8 cellular contexts compared by ENCODE assay signal in genomic region chr1:62841587-62842169, GRCh38. TPM values are rescaled to one million over a fixed set of nuclear protein-coding genes. Genes with fewer than 3 reads are reported as not detected.
DNase-seq lines count a peak whose midpoint lies in the region; ATAC-seq and TF ChIP-seq lines count a peak whose summit lies in the region.

No MANE protein-coding gene starts in this region.

- H3K23ac ChIP-seq in mesendoderm (ENCODE audit: low read length), result no peak overlapping the region

- H3K27ac ChIP-seq in PC-9 (no peak overlapping the region), mesendoderm (ENCODE audit: low read depth, low read length) (no peak overlapping the region)

- no peak overlapping the region for H3K4ac ChIP-seq in mesendoderm (ENCODE audit: low read depth, low read length)

- no peaks in the 10 kb centered on the region for H4K20me1 ChIP-seq in PC-9 (ENCODE audit: insufficient read depth)

- H3K79me1 ChIP-seq in mesendoderm (ENCODE audit: low read length), result no peaks in the 10 kb centered on the region

- BruUV-seq in PC-9 (replicated peaks; lab: Mats Ljungman, UMichigan), result no TSS peak

- intact Hi-C loops in PC-9 (cut with micrococcal nuclease; ENCODE audit: unreplicated experiment), result loop anchor here (1.0 to 5.0 kb wide), 2 partner anchors 600 to 696 kb away; no protein-coding TSS in a partner anchor
- intact Hi-C loops in activated T-helper 2 cell treated with anti-CD3 and anti-CD28 coated beads, Interferon-gamma antibody, Interleukin-2, Interleukin-4, amounts not matched to agents 10 μg/mL and 5 μg/mL and 100 μg/mL, durations not matched to agents 14 hours and 24 hours and 36 hours (cut with micrococcal nuclease), result no loop called here

- H3K9me3 ChIP-seq in PC-9 (ENCODE audit: insufficient read depth, low read depth), result no peaks in the 10 kb centered on the region

- no peak overlapping the region for H4K8ac ChIP-seq in mesendoderm (ENCODE audit: low read depth, low read length)

- H3K27me3 ChIP-seq in PC-9 (ENCODE audit: insufficient read depth, low read depth) (no peaks in the 10 kb centered on the region), mesendoderm (ENCODE audit: insufficient read depth, low read length, poor library complexity) (no peaks in the 10 kb centered on the region)

- H3K18ac ChIP-seq in mesendoderm (ENCODE audit: low read length), result no peak overlapping the region

- H4K5ac ChIP-seq in mesendoderm (ENCODE audit: low read length), result no peak overlapping the region

- no peaks in the 10 kb centered on the region for H3K36me3 ChIP-seq in PC-9 (ENCODE audit: low read depth)
- no peaks in the 10 kb centered on the region for H3K36me3 ChIP-seq in mesendoderm (ENCODE audit: control insufficient read depth, insufficient read depth, low read length)

- POLR2A ChIA-PET in PC-9 (lab: Charles Lee; ENCODE audit: unreplicated experiment), result no interaction called here

- H3K9me3 Mint-ChIP-seq in activated T-helper 2 cell treated with anti-CD3 and anti-CD28 coated beads, Interferon-gamma antibody, Interleukin-2, Interleukin-4, amounts not matched to agents 10 μg/mL and 5 μg/mL and 100 μg/mL, durations not matched to agents 14 hours and 24 hours and 36 hours, result no peaks in the 10 kb centered on the region

- no peak overlapping the region for H2BK5ac ChIP-seq in mesendoderm (ENCODE audit: low read length)

- no peak overlapping the region for H3K4me3 ChIP-seq in LNCaP clone FGC (ENCODE audit: low read depth, low read length)
- H3K4me3 ChIP-seq in PC-9, result no peak overlapping the region
- H3K4me3 ChIP-seq in mesendoderm (ENCODE audit: low read length), result no peak overlapping the region

- H2AFZ ChIP-seq in PC-9, result no peak overlapping the region

- no peak overlapping the region for H2AK5ac ChIP-seq in mesendoderm (ENCODE audit: low read length)

- H3K79me2 ChIP-seq in PC-9 (ENCODE audit: low read depth) (no peaks in the 10 kb centered on the region), mesendoderm (ENCODE audit: control insufficient read depth, insufficient read depth, low read length) (no peaks in the 10 kb centered on the region)

- H3K9me2 ChIP-seq in PC-9 (ENCODE audit: insufficient read depth), result no peaks in the 10 kb centered on the region

- H3K4me2 ChIP-seq in PC-9 (no peak overlapping the region), mesendoderm (ENCODE audit: low read length) (no peak overlapping the region)

- no peaks in the 10 kb centered on the region for H3K36me3 Mint-ChIP-seq in activated T-helper 2 cell treated with anti-CD3 and anti-CD28 coated beads, Interferon-gamma antibody, Interleukin-2, Interleukin-4, amounts not matched to agents 10 μg/mL and 5 μg/mL and 100 μg/mL, durations not matched to agents 14 hours and 24 hours and 36 hours (ENCODE audit: low read depth)

- no peak overlapping the region for H3K9ac ChIP-seq in mesendoderm (ENCODE audit: low read length)

- WGBS in mesendoderm (ENCODE audit: extremely low coverage, insufficient coverage, low lambda C conversion rate), result 100% methylated on average over 1 of the region's 3 CpGs

- H3K4me3 Mint-ChIP-seq in activated T-helper 2 cell treated with anti-CD3 and anti-CD28 coated beads, Interferon-gamma antibody, Interleukin-2, Interleukin-4, amounts not matched to agents 10 μg/mL and 5 μg/mL and 100 μg/mL, durations not matched to agents 14 hours and 24 hours and 36 hours (ENCODE audit: low read depth), result no peak overlapping the region

- CTCF ChIA-PET in PC-9 (lab: Charles Lee), result interaction anchor here (0.6 to 0.7 kb wide), 3 partner anchors 14 to 342 kb away, joined by 3 to 4 read pairs (median 3); no protein-coding TSS in a partner anchor

- TF ChIP-seq CTCF in LNCaP clone FGC (IDR thresholded peaks at IDR 0.05; ENCODE audit: control insufficient read depth, extremely low read depth, insufficient read depth) (peak; percentile 58), PC-9 (conservative IDR thresholded peaks at IDR 0.05) (peak; percentile 83)

- H3K4me1 ChIP-seq in PC-9 (replicated peaks; ENCODE audit: insufficient read depth) (no peaks in the 10 kb centered on the region), mesendoderm (ENCODE audit: control insufficient read depth, low read depth, low read length) (no peaks in the 10 kb centered on the region)

- ATAC-seq in GM19351 (IDR thresholded peaks at IDR 0.05; ENCODE audit: unreplicated experiment) (peak; percentile 85), GM21360 (IDR thresholded peaks at IDR 0.05; ENCODE audit: unreplicated experiment) (no peak)

- no peak overlapping the region for H2BK15ac ChIP-seq in mesendoderm (replicated peaks; ENCODE audit: low read depth)

- H3K27ac Mint-ChIP-seq in activated T-helper 2 cell treated with anti-CD3 and anti-CD28 coated beads, Interferon-gamma antibody, Interleukin-2, Interleukin-4, amounts not matched to agents 10 μg/mL and 5 μg/mL and 100 μg/mL, durations not matched to agents 14 hours and 24 hours and 36 hours, result no peak overlapping the region

- no peak overlapping the region for H3K56ac ChIP-seq in mesendoderm (ENCODE audit: low read length)

- no peaks in the 10 kb centered on the region for H3K27me3 Mint-ChIP-seq in activated T-helper 2 cell treated with anti-CD3 and anti-CD28 coated beads, Interferon-gamma antibody, Interleukin-2, Interleukin-4, amounts not matched to agents 10 μg/mL and 5 μg/mL and 100 μg/mL, durations not matched to agents 14 hours and 24 hours and 36 hours (ENCODE audit: low read depth)

- DNase-seq in DMS153 treated with DMSO at 0.1 percent for 48 hours (lab: John Stamatoyannopoulos, UW; ENCODE audit: unreplicated experiment), result peak; percentile 59
- peak; percentile 51 for DNase-seq in LNCaP clone FGC (ENCODE audit: low read depth)
- DNase-seq in PC-9, result peak in 1 of 2 experiments; percentile 46
- peak; percentile 61 to 72 for DNase-seq in dermis microvascular lymphatic vessel endothelial cell (ENCODE audit: low read depth in 2 of 2)
- DNase-seq in mesendoderm, result peak; percentile 58
- no peak for DNase-seq in activated T-helper 2 cell treated with anti-CD3 and anti-CD28 coated beads, Interferon-gamma antibody, Interleukin-2, Interleukin-4, amounts not matched to agents 10 μg/mL and 5 μg/mL and 100 μg/mL, durations not matched to agents 14 hours and 24 hours and 36 hours (ENCODE audit: low spot score)

- H2BK120ac ChIP-seq in mesendoderm (ENCODE audit: low read depth, low read length), result no peak overlapping the region

- H3K4me1 Mint-ChIP-seq in activated T-helper 2 cell treated with anti-CD3 and anti-CD28 coated beads, Interferon-gamma antibody, Interleukin-2, Interleukin-4, amounts not matched to agents 10 μg/mL and 5 μg/mL and 100 μg/mL, durations not matched to agents 14 hours and 24 hours and 36 hours (ENCODE audit: low read depth), result no peaks in the 10 kb centered on the region

- H3F3A ChIP-seq in PC-9 (ENCODE audit: insufficient read depth, low read depth), result no peaks in the 10 kb centered on the region

RNA-seq across cellular contexts. Expression of gene ATG4C, which starts 57.7 kb away (rescaled TPM):
- 7.5 and 13.8 TPM in 2 replicates for total RNA-seq in PC-9 (2021)
- 3.0 and 4.1 TPM in 2 replicates for total RNA-seq in dermis microvascular lymphatic vessel endothelial cell
- polyA plus RNA-seq in mesendoderm (2013, experiment 1 of 2), result 8.4 TPM
- polyA plus RNA-seq in mesendoderm (2013, experiment 2 of 2), result 8.8 TPM
- total RNA-seq in activated T-helper 2 cell treated with anti-CD3 and anti-CD28 coated beads, Interferon-gamma antibody, Interleukin-2, Interleukin-4, amounts not matched to agents 10 μg/mL and 5 μg/mL and 100 μg/mL, durations not matched to agents 14 hours and 24 hours and 36 hours, result 8.2 and 10.1 TPM in 2 replicates
